Comparison of ENCODE assay signal across 15 cellular contexts in the genomic region with DNA sequence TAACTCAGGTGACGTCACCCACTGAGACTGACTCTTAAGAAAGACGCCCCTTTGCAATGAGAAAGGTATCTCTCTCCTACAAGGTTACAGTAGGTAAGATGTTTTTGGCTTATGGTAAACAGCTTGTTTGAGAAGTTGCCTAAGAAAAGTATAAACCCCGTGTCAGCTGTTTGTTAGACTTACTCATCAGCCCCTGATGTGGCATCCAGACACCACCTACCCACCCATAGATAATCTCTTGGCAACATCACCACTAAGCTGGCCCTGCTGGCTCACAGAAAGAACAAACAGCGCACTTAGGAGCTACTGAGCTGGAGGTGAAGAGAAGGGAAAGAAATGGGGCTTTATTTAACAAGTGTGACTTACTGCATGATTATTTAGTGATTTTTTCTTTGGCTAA.
A peak's percentile ranks its signal among the peaks of the same experiment; 100 is the strongest.
DNase-seq lines count a peak whose midpoint lies in the region; ATAC-seq and TF ChIP-seq lines count a peak whose summit lies in the region.
"Had no signal": no experiment of that assay in that cellular context is flagged by ENCODE, and none has a peak within 500 bp of the region (broad histone marks: within the 10 kb centered on the region; RNA-seq: fewer than 3 reads in every experiment).

No MANE protein-coding gene starts in this region.

- peak overlapping the region; percentile 21 to 42 for H3K27ac ChIP-seq in coronary artery
- no peak overlapping the region for H3K27ac ChIP-seq in mesendoderm (ENCODE audit: low read depth, low read length)
- H3K27ac ChIP-seq: SJSA1 had no signal

- H2AK5ac ChIP-seq in mesendoderm (ENCODE audit: low read length), result no peak overlapping the region

- no peak overlapping the region for H3K18ac ChIP-seq in mesendoderm (ENCODE audit: low read length)

- H3K4me3 ChIP-seq in coronary artery (no peak overlapping the region), mesendoderm (ENCODE audit: low read length) (no peak overlapping the region)
- H3K4me3 ChIP-seq: SJSA1 had no signal

- H3K4me2 ChIP-seq in mesendoderm (ENCODE audit: low read length), result no peak overlapping the region

- H3K79me2 ChIP-seq in mesendoderm (ENCODE audit: control insufficient read depth, insufficient read depth, low read length), result no peaks in the 10 kb centered on the region

- H4K8ac ChIP-seq in mesendoderm (ENCODE audit: low read depth, low read length), result no peak overlapping the region

- no peaks in the 10 kb centered on the region for H3K79me1 ChIP-seq in mesendoderm (ENCODE audit: low read length)

- no peak overlapping the region for H3K56ac ChIP-seq in mesendoderm (ENCODE audit: low read length)

- no peak overlapping the region for H2BK120ac ChIP-seq in mesendoderm (ENCODE audit: low read depth, low read length)

- no peak overlapping the region for H4K5ac ChIP-seq in mesendoderm (ENCODE audit: low read length)

- no peak overlapping the region for H3K23ac ChIP-seq in mesendoderm (ENCODE audit: low read length)

- H3K4me1 ChIP-seq in mesendoderm (ENCODE audit: control insufficient read depth, low read depth, low read length), result peaks cover 2% of the 10 kb centered on the region

- no peak overlapping the region for H2BK15ac ChIP-seq in mesendoderm (replicated peaks; ENCODE audit: low read depth)

- DNase-seq in EH (ENCODE audit: low read depth) (peak; percentile 12), NCI-H226 (peak; percentile 71), coronary artery (ENCODE audit: low spot score) (no peak), mesendoderm (peak; percentile 52), SK-N-DZ (ENCODE audit: low spot score) (no peak), NCI-H146 treated with DMSO at 0.1 percent for 48 hours (lab: John Stamatoyannopoulos, UW; ENCODE audit: unreplicated experiment) (no peak), HPDE6-E6E7 (ENCODE audit: extremely low spot score) (no peak)
- DNase-seq: activated T-cell treated with anti-CD3 and anti-CD28 coated beads for 4 hours, DND-41, GOT3, midbrain, NCI-H1048, NCI-H526 had no signal

- TF ChIP-seq CTCF in coronary artery (IDR thresholded peaks at IDR 0.05), result no peak

- no peak for ATAC-seq in GM19463 (IDR thresholded peaks at IDR 0.05; ENCODE audit: unreplicated experiment)

- no peaks in the 10 kb centered on the region for H3K36me3 ChIP-seq in mesendoderm (ENCODE audit: control insufficient read depth, insufficient read depth, low read length)
- H3K36me3 ChIP-seq: SJSA1 had no signal

- WGBS in mesendoderm (ENCODE audit: extremely low coverage, insufficient coverage, low lambda C conversion rate), result no CpG with 5 or more reads among the region's 4 CpGs

- no peak overlapping the region for H2BK5ac ChIP-seq in mesendoderm (ENCODE audit: low read length)

- H3K4ac ChIP-seq in mesendoderm (ENCODE audit: low read depth, low read length), result no peak overlapping the region

- H3K9ac ChIP-seq in mesendoderm (ENCODE audit: low read length), result no peak overlapping the region

- no peaks in the 10 kb centered on the region for H3K27me3 ChIP-seq in mesendoderm (ENCODE audit: insufficient read depth, low read length, poor library complexity)
- H3K27me3 ChIP-seq: SJSA1 had no signal

Comparison
In these comparisons a context has a peak if more than half of its experiments do, and no peak if none do; other contexts are left out.
1. DNase-seq: peak in EH (single experiment), NCI-H226 (single experiment) and mesendoderm (single experiment); none in coronary artery (single experiment), SK-N-DZ (single experiment), NCI-H146 treated with DMSO at 0.1 percent for 48 hours (single experiment) and HPDE6-E6E7 (single experiment).